ENCODE assay signal across 2 cellular contexts in genomic region chr9:126722252-126722921, GRCh38.
TF ChIP-seq lines count a peak whose summit lies in the region.

No MANE protein-coding gene starts in this region.

TF ChIP-seq in HEK293, 187 proteins besides CTCF, POLR2A, EP300 and RAD21 (continued from another document and continues in another):
- TF ChIP-seq FEZF1 (tag by site-specific recombination; IDR thresholded peaks at IDR 0.05), result no peak
- TF ChIP-seq ZBTB7A (tag by site-specific recombination; IDR thresholded peaks at IDR 0.05; ENCODE audit: low read depth), result no peak
- peak; percentile 96 for TF ChIP-seq KLF9 (tag by site-specific recombination; IDR thresholded peaks at IDR 0.05; ENCODE audit: low read depth)
- TF ChIP-seq HIC1 (tag by site-specific recombination; IDR thresholded peaks at IDR 0.05), result peak; percentile 34; the same call in 1 of the 2 replicates
- TF ChIP-seq KLF16 (tag by site-specific recombination; IDR thresholded peaks at IDR 0.05), result peak; percentile 77
- TF ChIP-seq ZNF292 (tag by site-specific recombination; IDR thresholded peaks at IDR 0.05; ENCODE audit: borderline replicate concordance, low read depth), result no peak
- no peak for TF ChIP-seq ZNF274 (IDR thresholded peaks at IDR 0.05; ENCODE audit: low read length)
- TF ChIP-seq ZNF274 (tag by site-specific recombination; IDR thresholded peaks at IDR 0.05; ENCODE audit: borderline replicate concordance), result no peak
- TF ChIP-seq KLF7 (tag by site-specific recombination; IDR thresholded peaks at IDR 0.05; ENCODE audit: borderline replicate concordance), result no peak
- peak; percentile 65 for TF ChIP-seq ZFHX2 (tag by site-specific recombination; conservative IDR thresholded peaks at IDR 0.05)
- no peak for TF ChIP-seq ZNF560 (tag by site-specific recombination; IDR thresholded peaks at IDR 0.05; ENCODE audit: borderline replicate concordance)
- TF ChIP-seq ZNF561 (tag by site-specific recombination; IDR thresholded peaks at IDR 0.05; ENCODE audit: borderline replicate concordance), result no peak
- TF ChIP-seq ZNF600 (tag by site-specific recombination; IDR thresholded peaks at IDR 0.05), result no peak
- no peak for TF ChIP-seq ZNF37A (tag by site-specific recombination; IDR thresholded peaks at IDR 0.05)
- no peak for TF ChIP-seq KLF8 (tag by site-specific recombination; IDR thresholded peaks at IDR 0.05)
- TF ChIP-seq ZNF311 (tag by site-specific recombination; IDR thresholded peaks at IDR 0.05; ENCODE audit: borderline replicate concordance), result no peak
- TF ChIP-seq ZNF510 (tag by site-specific recombination; IDR thresholded peaks at IDR 0.05; ENCODE audit: insufficient replicate concordance), result no peak
- TF ChIP-seq ZNF138 (tag by site-specific recombination; IDR thresholded peaks at IDR 0.05; ENCODE audit: borderline replicate concordance), result no peak
- no peak for TF ChIP-seq ZSCAN18 (tag by site-specific recombination; IDR thresholded peaks at IDR 0.05)
- TF ChIP-seq HOXC10 (CRISPR knock-in tag; IDR thresholded peaks at IDR 0.05), result no peak
- peak; percentile 92 for TF ChIP-seq ZBTB20 (tag by site-specific recombination; IDR thresholded peaks at IDR 0.05)
- no peak for TF ChIP-seq ZNF658 (tag by site-specific recombination; IDR thresholded peaks at IDR 0.05)
- TF ChIP-seq BCL11B (tag by site-specific recombination; IDR thresholded peaks at IDR 0.05; ENCODE audit: low read depth), result no peak
- no peak for TF ChIP-seq MEIS1 (CRISPR knock-in tag; IDR thresholded peaks at IDR 0.05; ENCODE audit: borderline replicate concordance)
- no peak for TF ChIP-seq ZNF76 (tag by site-specific recombination; IDR thresholded peaks at IDR 0.05; ENCODE audit: borderline replicate concordance, low read depth)
- no peak for TF ChIP-seq ZNF670 (tag by site-specific recombination; IDR thresholded peaks at IDR 0.05; ENCODE audit: low read depth)
- no peak for TF ChIP-seq ZNF211 (tag by site-specific recombination; IDR thresholded peaks at IDR 0.05; ENCODE audit: low read depth)
- 0 out of 2 replicates have a peak, but pooled peaks have one; percentile 52 for TF ChIP-seq ZSCAN30 (tag by site-specific recombination; IDR thresholded peaks at IDR 0.05)
- no peak for TF ChIP-seq ZFP37 (tag by site-specific recombination; IDR thresholded peaks at IDR 0.05)
- TF ChIP-seq SCRT2 (tag by site-specific recombination; IDR thresholded peaks at IDR 0.05), result no peak
- no peak for TF ChIP-seq ZNF148 (tag by site-specific recombination; IDR thresholded peaks at IDR 0.05; ENCODE audit: borderline replicate concordance)
- TF ChIP-seq ZNF555 (tag by site-specific recombination; conservative IDR thresholded peaks at IDR 0.05), result no peak
- TF ChIP-seq SCRT1 (tag by site-specific recombination; IDR thresholded peaks at IDR 0.05; ENCODE audit: borderline replicate concordance), result no peak
- peak; percentile 78 for TF ChIP-seq SP2 (tag by site-specific recombination; IDR thresholded peaks at IDR 0.05)

TF ChIP-seq in HepG2, 621 proteins besides CTCF, POLR2A, EP300 and RAD21 (continued from another document):
- TF ChIP-seq ZNF687 (CRISPR knock-in tag; IDR thresholded peaks at IDR 0.05), result peak; percentile 29; the same call in 1 of the 2 replicates
